1 cellular context compared by ENCODE assay signal in genomic region chr2:216055661-216056060, GRCh38.
TF ChIP-seq lines count a peak whose summit lies in the region.

No MANE protein-coding gene starts in this region.

TF ChIP-seq in GM12878, 131 proteins besides CTCF, POLR2A, EP300 and RAD21:
- TF ChIP-seq TAF1 (IDR thresholded peaks at IDR 0.05; ENCODE audit: borderline replicate concordance, low read depth, low read length): no peak
- TF ChIP-seq, protein P1, sequence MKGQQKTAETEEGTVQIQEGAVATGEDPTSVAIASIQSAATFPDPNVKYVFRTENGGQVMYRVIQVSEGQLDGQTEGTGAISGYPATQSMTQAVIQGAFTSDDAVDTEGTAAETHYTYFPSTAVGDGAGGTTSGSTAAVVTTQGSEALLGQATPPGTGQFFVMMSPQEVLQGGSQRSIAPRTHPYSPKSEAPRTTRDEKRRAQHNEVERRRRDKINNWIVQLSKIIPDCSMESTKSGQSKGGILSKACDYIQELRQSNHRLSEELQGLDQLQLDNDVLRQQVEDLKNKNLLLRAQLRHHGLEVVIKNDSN (IDR thresholded peaks at IDR 0.05; ENCODE audit: borderline replicate concordance, extremely low read length, insufficient read depth, low read depth, low read length): no peak
- no peak for TF ChIP-seq POU2F2 (IDR thresholded peaks at IDR 0.05; ENCODE audit: borderline replicate concordance, low read depth, low read length)
